In the genomic region with DNA sequence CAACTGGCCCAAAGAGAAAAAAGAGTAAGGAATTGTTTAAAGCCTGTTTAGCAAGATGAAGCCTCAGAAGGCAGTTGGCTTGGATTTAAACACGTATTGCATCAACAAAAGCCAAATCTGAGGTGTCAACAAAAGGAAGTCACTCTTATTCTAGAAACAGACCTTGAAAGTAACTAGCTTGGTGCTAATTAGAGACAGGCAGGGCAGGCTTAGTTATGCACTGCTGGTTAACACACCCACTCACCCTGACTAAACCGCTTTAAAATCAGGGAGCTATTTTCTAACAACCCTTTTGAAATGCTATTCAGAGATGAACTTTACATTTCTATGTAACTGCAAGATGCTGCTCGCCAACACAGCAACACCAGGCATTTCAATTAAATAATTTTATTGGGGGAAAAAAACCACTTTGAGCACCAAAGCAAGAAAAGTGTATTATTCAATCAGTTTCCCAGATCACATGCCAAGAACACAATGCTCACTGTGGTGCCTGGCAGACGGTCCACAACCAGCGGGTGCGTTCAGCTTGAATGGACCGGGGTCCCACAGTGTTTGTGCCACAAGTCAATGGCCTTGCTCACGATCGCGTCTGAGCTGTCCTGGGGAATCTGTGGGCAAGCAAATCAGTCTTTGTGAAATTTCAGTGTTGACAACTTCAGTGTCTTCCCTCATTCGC, we compare ENCODE assay signal across 9 cellular contexts. TPM values are rescaled to one million over a fixed set of nuclear protein-coding genes. Genes with fewer than 3 reads are reported as not detected.
A peak's percentile ranks its signal among the peaks of the same experiment; 100 is the strongest.
DNase-seq lines count a peak whose midpoint lies in the region; ATAC-seq and TF ChIP-seq lines count a peak whose summit lies in the region.
"Had no signal": no experiment of that assay in that cellular context is flagged by ENCODE, and none has a peak within 500 bp of the region (broad histone marks: within the 10 kb centered on the region; RNA-seq: fewer than 3 reads in every experiment).

No MANE protein-coding gene starts in this region.

- H3K27me3 ChIP-seq in BLaER1 (no peaks in the 10 kb centered on the region), HUES48 (ENCODE audit: control insufficient read depth, insufficient read depth, low read length) (no peaks in the 10 kb centered on the region), ovary (no peaks in the 10 kb centered on the region)

- TF ChIP-seq CTCF in fibroblast of the aortic adventitia (IDR thresholded peaks at IDR 0.05; ENCODE audit: insufficient read depth, low read length) (no peak), ovary (IDR thresholded peaks at IDR 0.05) (no peak)

- H3K4me3 ChIP-seq in BLaER1 (no peak overlapping the region), HUES48 (ENCODE audit: low read depth, low read length) (no peak overlapping the region), fibroblast of the aortic adventitia (ENCODE audit: low read depth, low read length) (no peak overlapping the region), ovary (no peak overlapping the region)

- H3K27ac ChIP-seq in BLaER1 (peak overlapping the region; percentile 97), HUES48 (ENCODE audit: low read depth, low read length) (peak overlapping the region; percentile 7), ovary (no peak overlapping the region)

- peaks cover 79% of the 10 kb centered on the region for H3K36me3 ChIP-seq in BLaER1
- peaks cover 96% of the 10 kb centered on the region for H3K36me3 ChIP-seq in HUES48 (ENCODE audit: control insufficient read depth, insufficient read depth, low read length)
- H3K36me3 ChIP-seq in ovary = no peaks in the 10 kb centered on the region

- TF ChIP-seq POLR2A in ovary (IDR thresholded peaks at IDR 0.05) = no peak

- H3K9ac ChIP-seq in BLaER1 (peak overlapping the region; percentile 82), HUES48 (ENCODE audit: low read depth, low read length) (no peak overlapping the region)

- 90 to 92% (median 92%) methylated on average over 11 of the region's 11 CpGs for WGBS in ovary, 3 donors

- peak overlapping the region; percentile 90 for H3K4me2 ChIP-seq in BLaER1

- TF ChIP-seq EP300 in ovary (IDR thresholded peaks at IDR 0.05) = no peak

- H3K9me3 ChIP-seq in BLaER1 (no peaks in the 10 kb centered on the region), HUES48 (ENCODE audit: control insufficient read depth, insufficient read depth, low read length) (no peaks in the 10 kb centered on the region), ovary (no peaks in the 10 kb centered on the region)

- peak; percentile 10 for DNase-seq in fibroblast of the aortic adventitia (ENCODE audit: low read depth)
- no peak for DNase-seq in ovary
- DNase-seq in NCI-H510A treated with DMSO at 0.1 percent for 48 hours (lab: John Stamatoyannopoulos, UW) = no peak
- no peak for DNase-seq in effector CD8-positive, alpha-beta T cell (lab: John Stamatoyannopoulos, UW)
- DNase-seq in hepatic stellate cell (ENCODE audit: low spot score) = no peak
- DNase-seq: activated CD4-positive, alpha-beta T cell treated with anti-CD3 and anti-CD28 coated beads, Interleukin-2, amount 50 U/mL, for 48 hours had no signal

- H3K4me1 ChIP-seq in BLaER1 = peaks cover 78% of the 10 kb centered on the region
- no peaks in the 10 kb centered on the region for H3K4me1 ChIP-seq in HUES48 (ENCODE audit: control insufficient read depth, insufficient read depth, low read length)
- peaks cover 11% of the 10 kb centered on the region for H3K4me1 ChIP-seq in ovary (ENCODE audit: insufficient read depth)

- intact Hi-C loops in ovary (cut with DNase I) = no loop called here

- peak; percentile 33 for ATAC-seq in GM19467 (IDR thresholded peaks at IDR 0.05; ENCODE audit: unreplicated experiment)

- no peaks in the 10 kb centered on the region for H4K20me1 ChIP-seq in BLaER1

RNA-seq across cellular contexts. Expression of gene TBC1D7, which starts 23.6 kb away (rescaled TPM):
- total RNA-seq in fibroblast of the aortic adventitia (ENCODE audit: low replicate concordance) = 15.8 and 44.2 TPM in 2 replicates
- 10 to 100 TPM in 1 of 7 donors, 1 to 10 TPM in 6; 4.7 to 10.2 (median 6.1) TPM for total RNA-seq in ovary
- polyA plus RNA-seq in ovary = 10 to 100 TPM in 1 of 2 donors, 1 to 10 TPM in 1; 7.7 to 11.9 TPM

Comparison
In these comparisons a context has a peak if more than half of its experiments do, and no peak if none do; other contexts are left out.
1. H3K27ac ChIP-seq: peak in BLaER1 (single experiment) and HUES48 (single experiment); none in ovary (0 of 2).